1 cellular context compared by ENCODE assay signal in the genomic region with DNA sequence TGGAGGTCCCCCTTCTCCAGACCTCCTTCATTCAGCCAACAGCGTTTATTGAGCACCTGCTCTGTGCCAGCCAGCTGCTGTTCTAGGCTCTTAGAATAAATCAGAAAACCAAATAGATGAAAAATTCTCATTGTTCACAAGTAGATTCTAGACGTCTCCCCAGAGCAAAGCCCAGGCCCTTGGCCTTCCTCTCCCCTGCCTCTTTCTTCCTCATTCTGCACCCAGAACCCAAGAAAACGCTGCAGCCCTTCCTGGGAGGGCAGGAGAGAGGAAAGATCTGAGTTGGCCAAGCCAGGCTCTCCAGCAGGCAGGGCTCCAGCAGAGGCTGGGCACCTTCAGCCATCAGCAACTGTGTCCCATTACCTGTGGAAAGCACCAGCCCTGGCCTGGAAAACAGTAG.
TF ChIP-seq lines count a peak whose summit lies in the region.

No MANE protein-coding gene starts in this region.

TF ChIP-seq in IMR-90, 13 proteins besides CTCF, POLR2A, EP300 and RAD21:
- TF ChIP-seq RFX5 (IDR thresholded peaks at IDR 0.05; ENCODE audit: low read depth, low read length) = no peak
